In the genomic region with DNA sequence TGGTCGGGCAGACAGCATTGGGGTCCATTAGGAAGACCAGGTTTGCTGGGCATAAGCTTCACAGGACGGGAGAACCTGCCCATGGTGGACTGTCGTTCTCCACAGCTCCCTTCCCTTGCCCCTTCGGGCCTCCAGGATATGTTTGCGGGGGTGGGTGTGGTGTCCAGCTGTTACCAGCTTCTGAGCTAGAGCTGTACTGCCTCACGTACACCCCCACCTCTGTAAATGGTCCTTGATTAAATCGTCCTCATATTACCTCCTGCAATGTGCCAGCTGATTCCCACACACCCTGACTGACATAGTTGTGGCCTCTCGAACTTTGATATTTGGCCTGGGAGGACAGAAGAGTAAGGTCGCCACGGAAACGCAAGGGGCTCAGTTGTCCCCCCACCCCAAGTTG, we compare ENCODE assay signal across 21 cellular contexts. TPM values are rescaled to one million over a fixed set of nuclear protein-coding genes. Genes with fewer than 3 reads are reported as not detected.
DNase-seq lines count a peak whose midpoint lies in the region; ATAC-seq, FAIRE-seq and TF ChIP-seq lines count a peak whose summit lies in the region.
"Had no signal": no experiment of that assay in that cellular context is flagged by ENCODE, and none has a peak within 500 bp of the region (broad histone marks: within the 10 kb centered on the region; RNA-seq: fewer than 3 reads in every experiment).

No MANE protein-coding gene starts in this region.

- H2BK15ac ChIP-seq in neuronal stem cell (ENCODE audit: low read length), result no peak overlapping the region

- H3K79me2 ChIP-seq in HepG2 (ENCODE audit: insufficient read depth, low read length), result no peaks in the 10 kb centered on the region

- no peak overlapping the region for H3K4me3 Mint-ChIP-seq in brain
- H3K4me3 Mint-ChIP-seq in activated naive CD4-positive, alpha-beta T cell treated with anti-CD3 and anti-CD28 coated beads for 36 hours, result no peak overlapping the region
- H3K4me3 Mint-ChIP-seq: CD8-positive, alpha-beta memory T cell; GM23338 had no signal

- peak overlapping the region; percentile 66 for H3K23ac ChIP-seq in neuronal stem cell (ENCODE audit: low read depth, low read length, poor library complexity)

- no peak overlapping the region for H3K14ac ChIP-seq in neuronal stem cell (ENCODE audit: low read length)

- no peak for TF ChIP-seq POLR2A in HepG2 (IDR thresholded peaks at IDR 0.05; ENCODE audit: insufficient read depth in 1 of 2, low read depth in 2 of 2, low read length in 2 of 2)

- TF ChIP-seq RAD21 in HepG2 (CRISPR knock-in tag; IDR thresholded peaks at IDR 0.05), result no peak

- no peaks in the 10 kb centered on the region for H3K79me1 ChIP-seq in neuronal stem cell (ENCODE audit: low read depth, low read length)

- FAIRE-seq in HepG2 (lab: Jason Lieb, UNC), result no peak
- FAIRE-seq: A204.1, GM12891, GM18507, RCC 7860 had no signal

- TF ChIP-seq EP300 in HepG2 (IDR thresholded peaks at IDR 0.05; ENCODE audit: low read depth in 2 of 2, low read length in 2 of 2), result no peak
- TF ChIP-seq EP300 in HepG2 (CRISPR knock-in tag; IDR thresholded peaks at IDR 0.05; ENCODE audit: borderline replicate concordance), result no peak

- BruUV-seq in HepG2 (replicated peaks; lab: Mats Ljungman, UMichigan), result no TSS peak

- H2AFZ ChIP-seq in HepG2 (ENCODE audit: low read length) (no peak overlapping the region), neuronal stem cell (ENCODE audit: low read length) (no peak overlapping the region)
- H2AFZ ChIP-seq: GM23338 had no signal

- DNase-seq in HepG2 (ENCODE audit: low spot score) (no peak), neuronal stem cell (ENCODE audit: low spot score) (no peak), NCI-H524 treated with DMSO at 0.1 percent for 48 hours (lab: John Stamatoyannopoulos, UW) (no peak), posterior cingulate gyrus (no peak)
- DNase-seq in activated naive CD4-positive, alpha-beta T cell treated with anti-CD3 and anti-CD28 coated beads for 36 hours, result no peak
- DNase-seq: CD8-positive, alpha-beta memory T cell; GF-D8; KBM-7; NCI-H146; NCI-H526 had no signal

- H3K27me3 Mint-ChIP-seq in brain, result no peaks in the 10 kb centered on the region
- H3K27me3 Mint-ChIP-seq in activated naive CD4-positive, alpha-beta T cell treated with anti-CD3 and anti-CD28 coated beads for 36 hours (ENCODE audit: low read depth), result no peaks in the 10 kb centered on the region
- H3K27me3 Mint-ChIP-seq: CD8-positive, alpha-beta memory T cell had no signal

- H3K4me2 ChIP-seq in HepG2 (ENCODE audit: low read depth, low read length) (peak overlapping the region; percentile 60), neuronal stem cell (ENCODE audit: insufficient read depth, low read length, poor library complexity, severe bottlenecking) (no peak overlapping the region)
- H3K4me2 ChIP-seq: BLaER1, GM23338 had no signal

- peak; percentile 6; the same call in 2 of the 3 replicates for ATAC-seq in HepG2
- ATAC-seq in HG02610 (IDR thresholded peaks at IDR 0.05; ENCODE audit: unreplicated experiment), result no peak
- ATAC-seq: GM23338, HCT116 had no signal

- POLR2A ChIA-PET in HepG2 (lab: Yijun Ruan, JAX), result interaction anchor here (1.1 kb wide), 1 partner anchor 19 kb away, joined by 4 read pairs; the partner anchor contains the start of gene RAB36

- H3K4me1 ChIP-seq in HepG2 (ENCODE audit: insufficient read depth, low read length) (peaks cover 81% of the 10 kb centered on the region), neuronal stem cell (ENCODE audit: control insufficient read depth in 2 of 2, insufficient read depth in 1 of 2, low read depth in 1 of 2, low read length in 2 of 2) (peaks cover 8 to 12% of the 10 kb centered on the region in 2 donors)

- TF ChIP-seq CTCF in 22Rv1 (IDR thresholded peaks at IDR 0.05) (no peak), brain (conservative IDR thresholded peaks at IDR 0.05) (no peak), HepG2 (CRISPR knock-in tag; IDR thresholded peaks at IDR 0.05) (no peak)

- H2BK120ac ChIP-seq in neuronal stem cell (ENCODE audit: low read depth, low read length), result no peak overlapping the region

- H4K20me1 ChIP-seq in HepG2 (ENCODE audit: insufficient read depth, low read length), result no peaks in the 10 kb centered on the region
- H4K20me1 ChIP-seq: BLaER1 had no signal

- no peaks in the 10 kb centered on the region for H3K36me3 Mint-ChIP-seq in brain
- H3K36me3 Mint-ChIP-seq in activated naive CD4-positive, alpha-beta T cell treated with anti-CD3 and anti-CD28 coated beads for 36 hours (ENCODE audit: low read depth), result no peaks in the 10 kb centered on the region
- H3K36me3 Mint-ChIP-seq: CD8-positive, alpha-beta memory T cell had no signal

- H3K9me3 ChIP-seq in HepG2 (ENCODE audit: low read length) (no peaks in the 10 kb centered on the region), neuronal stem cell (replicated peaks in 1 of 2; ENCODE audit: control insufficient read depth in 2 of 2, insufficient read depth in 1 of 2, low read depth in 1 of 2, low read length in 2 of 2) (no peaks in the 10 kb centered on the region)
- H3K9me3 ChIP-seq: BLaER1 had no signal

- no peaks in the 10 kb centered on the region for H3K27me3 ChIP-seq in HepG2 (ENCODE audit: control insufficient read depth in 1 of 2, insufficient read depth in 2 of 2, low read length in 2 of 2)
- no peaks in the 10 kb centered on the region for H3K27me3 ChIP-seq in neuronal stem cell (ENCODE audit: control insufficient read depth in 3 of 3, insufficient read depth in 3 of 3, low read depth in 1 of 3, low read length in 3 of 3)
- H3K27me3 ChIP-seq: BLaER1 had no signal

- peak overlapping the region; percentile 9 for H3K18ac ChIP-seq in neuronal stem cell (ENCODE audit: low read length)

- H3K36me3 ChIP-seq in HepG2 (replicated peaks in 1 of 2; ENCODE audit: control insufficient read depth in 1 of 2, insufficient read depth in 2 of 2, low read length in 2 of 2) (no peaks in the 10 kb centered on the region), neuronal stem cell (replicated peaks in 1 of 2; ENCODE audit: control insufficient read depth in 2 of 2, insufficient read depth in 2 of 2, low read length in 2 of 2) (peaks cover 2 to 17% of the 10 kb centered on the region in 2 donors)
- H3K36me3 ChIP-seq: BLaER1 had no signal

- H4K91ac ChIP-seq in neuronal stem cell (ENCODE audit: low read depth, low read length, poor library complexity), result no peak overlapping the region

- H2BK12ac ChIP-seq in neuronal stem cell (ENCODE audit: low read length), result no peak overlapping the region

- peaks cover 37% of the 10 kb centered on the region for H3K4me1 Mint-ChIP-seq in brain
- no peaks in the 10 kb centered on the region for H3K4me1 Mint-ChIP-seq in activated naive CD4-positive, alpha-beta T cell treated with anti-CD3 and anti-CD28 coated beads for 36 hours (ENCODE audit: low read depth)
- H3K4me1 Mint-ChIP-seq: CD8-positive, alpha-beta memory T cell had no signal

- no peak overlapping the region for H2BK5ac ChIP-seq in neuronal stem cell (ENCODE audit: low read length)

- 11% methylated on average over 8 of the region's 11 CpGs for WGBS in HepG2 (ENCODE audit: low lambda C conversion rate)
- no CpG with 5 or more reads among the region's 11 CpGs for WGBS in neuronal stem cell (ENCODE audit: extremely low coverage in 2 of 2, insufficient read length in 2 of 2, insufficient replicate concordance in 1 of 2), 2 donors

- in situ Hi-C loops in HepG2 (cut with HindIII; ENCODE audit: extremely low pct_ligation_motif_present, low pct_unique_long_range_greater_than_20kb), result loop anchor here (25.0 kb wide), 1 partner anchor 398 kb away; no protein-coding TSS in a partner anchor

- H3K9ac ChIP-seq in HepG2 (ENCODE audit: insufficient read depth, low read depth, low read length), result no peak overlapping the region
- H3K9ac ChIP-seq in neuronal stem cell (ENCODE audit: low read depth, low read length, poor library complexity), result peak overlapping the region; percentile 45
- H3K9ac ChIP-seq: BLaER1 had no signal

- intact Hi-C loops in HepG2 (cut with micrococcal nuclease; ENCODE audit: unreplicated experiment) (no loop called here), posterior cingulate gyrus (cut with DNase I) (no loop called here)
- intact Hi-C loops in activated naive CD4-positive, alpha-beta T cell treated with anti-CD3 and anti-CD28 coated beads for 36 hours (cut with micrococcal nuclease), result no loop called here

- peaks cover 0 to 5% (median 0%) of the 10 kb centered on the region in 5 experiments for H3K9me3 Mint-ChIP-seq in brain
- no peaks in the 10 kb centered on the region for H3K9me3 Mint-ChIP-seq in activated naive CD4-positive, alpha-beta T cell treated with anti-CD3 and anti-CD28 coated beads for 36 hours
- H3K9me3 Mint-ChIP-seq: GM23338 had no signal

- H3K27ac ChIP-seq in 22Rv1 (0 out of 2 replicates have a peak overlapping the region, but pooled peaks have one; percentile 10), HepG2 (ENCODE audit: extremely low read length, insufficient read depth, low read length) (peak overlapping the region; percentile 11), neuronal stem cell (replicated peaks; ENCODE audit: low read length) (no peak overlapping the region)
- H3K27ac ChIP-seq: BLaER1 had no signal

- peak overlapping the region in 4 of 5 experiments; percentile 10 to 87 (median 61) for H3K27ac Mint-ChIP-seq in brain
- H3K27ac Mint-ChIP-seq in activated naive CD4-positive, alpha-beta T cell treated with anti-CD3 and anti-CD28 coated beads for 36 hours, result no peak overlapping the region
- H3K27ac Mint-ChIP-seq: CD8-positive, alpha-beta memory T cell; GM23338 had no signal

- H3K4ac ChIP-seq in neuronal stem cell (ENCODE audit: low read length), result no peak overlapping the region

- CTCF ChIA-PET in HepG2 (lab: Yijun Ruan, JAX; ENCODE audit: low intra/inter-chr PET ratio, low total read pairs), result no interaction called here
- CTCF ChIA-PET in activated naive CD4-positive, alpha-beta T cell treated with anti-CD3 and anti-CD28 coated beads for 36 hours (lab: Charles Lee), result interaction anchor here (0.6 to 2.7 kb wide), 3 partner anchors 44 to 953 kb away, joined by 3 to 11 read pairs (median 3); no protein-coding TSS in a partner anchor

- H3K4me3 ChIP-seq in HepG2 (replicated peaks in 1 of 3; ENCODE audit: insufficient read depth in 1 of 3, low read depth in 2 of 3, low read length in 3 of 3), result peak overlapping the region in 1 of 3 experiments; percentile 42; a peak in 2 of 6 replicates
- H3K4me3 ChIP-seq in neuronal stem cell (ENCODE audit: low read length in 2 of 2), result no peak overlapping the region
- H3K4me3 ChIP-seq: BLaER1, GM23338 had no signal

- H2AK5ac ChIP-seq in neuronal stem cell (ENCODE audit: low read depth, low read length), result no peak overlapping the region

- H4K8ac ChIP-seq in neuronal stem cell (ENCODE audit: low read depth, low read length), result no peak overlapping the region

RNA-seq across cellular contexts. Expression of gene BCR, which starts 16.2 kb away (rescaled TPM):
- polyA plus RNA-seq in brain (ENCODE audit: insufficient read depth, low read depth, low replicate concordance), result 52.6 TPM
- 33.6 and 35.4 TPM in 2 replicates for total RNA-seq in HepG2 (2016; rRNA removed; fragmentation: Illumina TruSeq; extraction: Trizol)
- 10.9 and 12.3 TPM in 2 replicates for total RNA-seq in HepG2 (2016; cell fraction: cytosol; rRNA removed; fragmentation: Illumina TruSeq; extraction: Trizol; ENCODE audit: low read depth)
- total RNA-seq in HepG2 (2016; cell fraction: insoluble cytoplasmic fraction; rRNA removed; fragmentation: Illumina TruSeq; extraction: Trizol), result 29.4 and 37.4 TPM in 2 replicates
- 17.4 and 22.3 TPM in 2 replicates for total RNA-seq in HepG2 (2016; cell fraction: membrane; rRNA removed; fragmentation: Illumina TruSeq; extraction: Trizol)
- 26.4 and 32.2 TPM in 2 replicates for total RNA-seq in HepG2 (2016; cell fraction: nucleus; rRNA removed; fragmentation: Illumina TruSeq; extraction: Trizol)
- 19.9 and 21.9 TPM in 2 replicates for polyA plus RNA-seq in HepG2 (2011; rRNA removed)
- 28.9 and 33.8 TPM in 2 replicates for polyA plus RNA-seq in HepG2 (2011; cell fraction: cytosol; rRNA removed)
- 66.0 and 71.9 TPM in 2 replicates for polyA plus RNA-seq in HepG2 (2011; cell fraction: nucleus; rRNA removed)
- polyA plus RNA-seq in HepG2 (2012), result 21.2 and 25.3 TPM in 2 replicates
- polyA plus RNA-seq in HepG2 (2016; cell fraction: cytosol; fragmentation: Illumina TruSeq; extraction: Trizol; ENCODE audit: low read depth), result 2.3 and 4.6 TPM in 2 replicates
- 26.5 and 34.8 TPM in 2 replicates for polyA plus RNA-seq in HepG2 (2016; cell fraction: insoluble cytoplasmic fraction; fragmentation: Illumina TruSeq; extraction: Trizol; ENCODE audit: low read depth)
- 11.6 and 12.9 TPM in 2 replicates for polyA plus RNA-seq in HepG2 (2016; cell fraction: membrane; fragmentation: Illumina TruSeq; extraction: Trizol; ENCODE audit: low read depth)
- 45.4 and 51.6 TPM in 2 replicates for polyA plus RNA-seq in HepG2 (2016; cell fraction: nucleus; fragmentation: Illumina TruSeq; extraction: Trizol; ENCODE audit: insufficient read depth, low read depth)
- polyA minus RNA-seq in HepG2 (2011; rRNA and poly(A)+ RNA removed; ENCODE audit: low replicate concordance), result 67.7 and 82.7 TPM in 2 replicates
- polyA minus RNA-seq in HepG2 (2011; cell fraction: cytosol; rRNA and poly(A)+ RNA removed), result 43.0 and 57.5 TPM in 2 replicates
- polyA minus RNA-seq in HepG2 (2011; cell fraction: nucleus; rRNA and poly(A)+ RNA removed), result 24.6 and 32.1 TPM in 2 replicates
- 20.8 TPM for polyA plus RNA-seq in neuronal stem cell (2013, experiment 1 of 2)
- 19.8 TPM for polyA plus RNA-seq in neuronal stem cell (2013, experiment 2 of 2)
- total RNA-seq in activated naive CD4-positive, alpha-beta T cell treated with anti-CD3 and anti-CD28 coated beads for 36 hours, result 10 to 100 TPM; 62.3 to 63.3 TPM

RNA-seq across cellular contexts. Expression of gene RAB36, which starts 18.8 kb away (rescaled TPM):
- polyA plus RNA-seq in brain (ENCODE audit: insufficient read depth, low read depth, low replicate concordance), result 13.4 TPM
- total RNA-seq in HepG2 (2016; rRNA removed; fragmentation: Illumina TruSeq; extraction: Trizol), result 0.20 and 0.24 TPM in 2 replicates
- 0.10 TPM in 1 of 2 replicates, not detected in the other for total RNA-seq in HepG2 (2016; cell fraction: cytosol; rRNA removed; fragmentation: Illumina TruSeq; extraction: Trizol; ENCODE audit: low read depth)
- 0.24 and 0.37 TPM in 2 replicates for total RNA-seq in HepG2 (2016; cell fraction: insoluble cytoplasmic fraction; rRNA removed; fragmentation: Illumina TruSeq; extraction: Trizol)
- 0.12 and 0.17 TPM in 2 replicates for total RNA-seq in HepG2 (2016; cell fraction: membrane; rRNA removed; fragmentation: Illumina TruSeq; extraction: Trizol)
- total RNA-seq in HepG2 (2016; cell fraction: nucleus; rRNA removed; fragmentation: Illumina TruSeq; extraction: Trizol), result 0.19 TPM in 2 replicates
- 0.86 and 1.0 TPM in 2 replicates for polyA plus RNA-seq in HepG2 (2011; rRNA removed)
- polyA plus RNA-seq in HepG2 (2011; cell fraction: cytosol; rRNA removed), result 0.74 and 0.89 TPM in 2 replicates
- polyA plus RNA-seq in HepG2 (2011; cell fraction: nucleus; rRNA removed), result 0.59 and 0.71 TPM in 2 replicates
- 0.49 and 0.95 TPM in 2 replicates for polyA plus RNA-seq in HepG2 (2012)
- 0.03 and 0.05 TPM in 2 replicates for polyA plus RNA-seq in HepG2 (2016; cell fraction: cytosol; fragmentation: Illumina TruSeq; extraction: Trizol; ENCODE audit: low read depth)
- polyA plus RNA-seq in HepG2 (2016; cell fraction: insoluble cytoplasmic fraction; fragmentation: Illumina TruSeq; extraction: Trizol; ENCODE audit: low read depth), result 0.22 and 0.23 TPM in 2 replicates
- polyA plus RNA-seq in HepG2 (2016; cell fraction: membrane; fragmentation: Illumina TruSeq; extraction: Trizol; ENCODE audit: low read depth), result 0.14 and 0.15 TPM in 2 replicates
- polyA plus RNA-seq in HepG2 (2016; cell fraction: nucleus; fragmentation: Illumina TruSeq; extraction: Trizol; ENCODE audit: insufficient read depth, low read depth), result 0.19 and 0.33 TPM in 2 replicates
- 0.02 and 2.6 TPM in 2 replicates for polyA minus RNA-seq in HepG2 (2011; rRNA and poly(A)+ RNA removed; ENCODE audit: low replicate concordance)
- polyA minus RNA-seq in HepG2 (2011; cell fraction: cytosol; rRNA and poly(A)+ RNA removed), result 0.44 and 0.49 TPM in 2 replicates
- polyA minus RNA-seq in HepG2 (2011; cell fraction: nucleus; rRNA and poly(A)+ RNA removed), result 0.37 and 0.64 TPM in 2 replicates
- 4.5 TPM for polyA plus RNA-seq in neuronal stem cell (2013, experiment 1 of 2)
- 4.5 TPM for polyA plus RNA-seq in neuronal stem cell (2013, experiment 2 of 2)
- total RNA-seq in activated naive CD4-positive, alpha-beta T cell treated with anti-CD3 and anti-CD28 coated beads for 36 hours, result not detected

RNA-seq across cellular contexts. Expression of gene RSPH14, which starts 22.3 kb away (rescaled TPM):
- polyA plus RNA-seq in brain (ENCODE audit: insufficient read depth, low read depth, low replicate concordance), result 4.2 TPM
- 1.1 and 1.3 TPM in 2 replicates for total RNA-seq in HepG2 (2016; rRNA removed; fragmentation: Illumina TruSeq; extraction: Trizol)
- 0.35 and 0.71 TPM in 2 replicates for total RNA-seq in HepG2 (2016; cell fraction: cytosol; rRNA removed; fragmentation: Illumina TruSeq; extraction: Trizol; ENCODE audit: low read depth)
- 0.67 and 1.0 TPM in 2 replicates for total RNA-seq in HepG2 (2016; cell fraction: insoluble cytoplasmic fraction; rRNA removed; fragmentation: Illumina TruSeq; extraction: Trizol)
- total RNA-seq in HepG2 (2016; cell fraction: membrane; rRNA removed; fragmentation: Illumina TruSeq; extraction: Trizol), result 0.40 and 1.1 TPM in 2 replicates
- 0.94 TPM in 1 of 2 replicates, not detected in the other for total RNA-seq in HepG2 (2016; cell fraction: nucleus; rRNA removed; fragmentation: Illumina TruSeq; extraction: Trizol)
- polyA plus RNA-seq in HepG2 (2011; rRNA removed), result 0.86 and 1.2 TPM in 2 replicates
- polyA plus RNA-seq in HepG2 (2011; cell fraction: cytosol; rRNA removed), result 0.55 and 0.93 TPM in 2 replicates
- 0.48 and 0.50 TPM in 2 replicates for polyA plus RNA-seq in HepG2 (2011; cell fraction: nucleus; rRNA removed)
- 0.58 and 2.0 TPM in 2 replicates for polyA plus RNA-seq in HepG2 (2012)
- 0.60 and 0.71 TPM in 2 replicates for polyA plus RNA-seq in HepG2 (2016; cell fraction: cytosol; fragmentation: Illumina TruSeq; extraction: Trizol; ENCODE audit: low read depth)
- 0.40 and 1.1 TPM in 2 replicates for polyA plus RNA-seq in HepG2 (2016; cell fraction: insoluble cytoplasmic fraction; fragmentation: Illumina TruSeq; extraction: Trizol; ENCODE audit: low read depth)
- polyA plus RNA-seq in HepG2 (2016; cell fraction: membrane; fragmentation: Illumina TruSeq; extraction: Trizol; ENCODE audit: low read depth), result 0.47 and 2.4 TPM in 2 replicates
- polyA plus RNA-seq in HepG2 (2016; cell fraction: nucleus; fragmentation: Illumina TruSeq; extraction: Trizol; ENCODE audit: insufficient read depth, low read depth), result 1.6 and 2.0 TPM in 2 replicates
- polyA minus RNA-seq in HepG2 (2011; rRNA and poly(A)+ RNA removed; ENCODE audit: low replicate concordance), result 1.4 TPM in 1 of 2 replicates, not detected in the other
- not detected in 2 replicates for polyA minus RNA-seq in HepG2 (2011; cell fraction: cytosol; rRNA and poly(A)+ RNA removed)
- 1.0 and 1.4 TPM in 2 replicates for polyA minus RNA-seq in HepG2 (2011; cell fraction: nucleus; rRNA and poly(A)+ RNA removed)
- 2.0 TPM for polyA plus RNA-seq in neuronal stem cell (2013, experiment 1 of 2)
- 2.2 TPM for polyA plus RNA-seq in neuronal stem cell (2013, experiment 2 of 2)
- under 1 TPM; 0.33 to 0.35 TPM for total RNA-seq in activated naive CD4-positive, alpha-beta T cell treated with anti-CD3 and anti-CD28 coated beads for 36 hours
- total RNA-seq: CD8-positive, alpha-beta memory T cell; GM23338; Right ventricle myocardium superior had no signal
